In the genomic region with DNA sequence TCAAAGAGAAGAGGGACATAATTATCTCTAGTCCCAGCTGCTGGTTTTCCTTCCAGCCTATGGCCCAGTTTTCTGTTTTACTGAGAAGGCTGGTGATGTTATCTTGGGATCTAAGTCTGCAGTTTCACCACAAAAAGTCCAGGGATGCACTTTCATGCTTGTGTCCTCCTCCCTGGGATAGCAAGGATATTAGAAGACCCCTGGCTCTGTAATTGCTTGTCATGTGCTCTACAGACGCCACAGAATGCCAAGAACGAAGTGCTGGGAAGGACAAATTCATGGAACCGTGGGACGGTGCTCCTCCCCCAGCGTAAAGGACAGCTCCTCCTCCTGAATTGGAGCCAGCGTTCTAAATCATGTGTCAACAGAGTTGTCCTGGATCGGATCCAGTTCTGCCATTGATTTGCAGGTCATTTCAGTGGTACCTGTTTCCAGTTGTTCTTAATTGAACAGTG, we compare ENCODE assay signal across 1 cellular context.
TF ChIP-seq lines count a peak whose summit lies in the region.

No MANE protein-coding gene starts in this region.

TF ChIP-seq in H1, 55 proteins besides CTCF, POLR2A, EP300 and RAD21:
- TF ChIP-seq SIN3A (conservative IDR thresholded peaks at IDR 0.05 in 1 of 2, IDR thresholded peaks at IDR 0.05 in 1 of 2; ENCODE audit: low read depth in 1 of 2, low read length in 2 of 2), result no peak
- TF ChIP-seq EGR1 (IDR thresholded peaks at IDR 0.05; ENCODE audit: borderline replicate concordance, low read depth, low read length), result no peak
- TF ChIP-seq KDM4A (IDR thresholded peaks at IDR 0.05; ENCODE audit: low read depth, low read length, severe bottlenecking), result no peak
- TF ChIP-seq TAF7 (optimal IDR thresholded peaks at IDR 0.05; ENCODE audit: borderline replicate concordance, low read depth, low read length), result no peak
- no peak for TF ChIP-seq CBX5 (IDR thresholded peaks at IDR 0.05; ENCODE audit: low read depth, low read length)
- no peak for TF ChIP-seq KDM1A (IDR thresholded peaks at IDR 0.05; ENCODE audit: borderline replicate concordance, low read length)
- TF ChIP-seq SP2 (IDR thresholded peaks at IDR 0.05; ENCODE audit: low read length), result no peak
- no peak for TF ChIP-seq ZNF274 (IDR thresholded peaks at IDR 0.05; ENCODE audit: borderline replicate concordance, extremely low read depth, low read length)
- no peak for TF ChIP-seq SIX5 (IDR thresholded peaks at IDR 0.05; ENCODE audit: low read depth, low read length)
